ENCODE assay signal across 12 cellular contexts in the genomic region with DNA sequence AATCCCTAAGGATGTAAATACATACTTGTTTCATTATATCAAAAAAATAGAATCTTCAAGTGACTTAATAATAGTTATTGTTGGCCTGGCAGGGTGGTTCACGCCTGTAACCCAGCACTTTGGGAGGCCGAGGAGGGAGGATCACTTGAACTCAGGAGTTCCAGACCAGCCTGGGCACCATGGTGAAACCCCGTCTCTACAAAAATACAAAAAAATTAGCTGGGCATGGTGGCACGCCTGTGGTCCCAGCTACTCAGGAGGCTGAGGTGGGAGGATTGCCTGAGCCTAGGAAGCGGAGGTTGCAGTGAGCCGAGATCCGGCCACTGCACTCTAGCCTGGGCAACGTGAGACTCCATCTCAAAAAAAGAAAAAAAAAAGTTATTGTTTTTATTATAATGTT. TPM values are rescaled to one million over a fixed set of nuclear protein-coding genes. Genes with fewer than 3 reads are reported as not detected.
DNase-seq lines count a peak whose midpoint lies in the region; ATAC-seq, FAIRE-seq and TF ChIP-seq lines count a peak whose summit lies in the region.
"Had no signal": no experiment of that assay in that cellular context is flagged by ENCODE, and none has a peak within 500 bp of the region (broad histone marks: within the 10 kb centered on the region; RNA-seq: fewer than 3 reads in every experiment).

No MANE protein-coding gene starts in this region.

- no peaks in the 10 kb centered on the region for H3K9me3 ChIP-seq in iPS-20b (ENCODE audit: insufficient read depth, low read depth, low read length)
- H3K9me3 ChIP-seq: gastroesophageal sphincter had no signal

- H3K4me3 Mint-ChIP-seq in activated T-cell treated with anti-CD3 and anti-CD28 coated beads, Interleukin-2, amount 50 U/mL, for 72 hours: peak overlapping the region; percentile 97 to 100
- H3K4me3 Mint-ChIP-seq in activated CD4-positive, alpha-beta memory T cell treated with anti-CD3 and anti-CD28 coated beads, Interleukin-2, amount 10 ng/mL, durations not matched to agents 7 days and 5 days: peak overlapping the region; percentile 95
- peak overlapping the region; percentile 80 to 92 for H3K4me3 Mint-ChIP-seq in stimulated activated naive CD8-positive, alpha-beta T cell treated with anti-CD3 and anti-CD28 coated beads, Interleukin-15, amount 100 ng/mL, for 72 hours

- no peak for DNase-seq in activated T-cell treated with anti-CD3 and anti-CD28 coated beads, Interleukin-2, amount 50 U/mL, for 72 hours
- DNase-seq in activated T-cell treated with anti-CD3 and anti-CD28 coated beads for 4 hours (no peak), H54 (ENCODE audit: insufficient read length, low spot score) (no peak), NOMO-1 treated with DMSO at 0.1 percent for 48 hours (lab: John Stamatoyannopoulos, UW; ENCODE audit: unreplicated experiment) (no peak)
- DNase-seq in activated CD4-positive, alpha-beta memory T cell treated with anti-CD3 and anti-CD28 coated beads, Interleukin-2, amount 10 ng/mL, durations not matched to agents 7 days and 5 days: no peak
- no peak for DNase-seq in stimulated activated naive CD8-positive, alpha-beta T cell treated with anti-CD3 and anti-CD28 coated beads, Interleukin-15, amount 100 ng/mL, for 72 hours
- DNase-seq: C1 segment of cervical spinal cord, NCI-H82, retina had no signal

- no peak for ATAC-seq in activated T-cell treated with anti-CD3 and anti-CD28 coated beads, Interleukin-2, amount 50 U/mL, for 72 hours (replicated peaks in 1 of 2)
- no peak for ATAC-seq in stimulated activated naive CD8-positive, alpha-beta T cell treated with anti-CD3 and anti-CD28 coated beads, Interleukin-15, amount 100 ng/mL, for 72 hours
- no peak for ATAC-seq in GM21723 (IDR thresholded peaks at IDR 0.05; ENCODE audit: unreplicated experiment)
- ATAC-seq: gastroesophageal sphincter had no signal

- H3K36me3 ChIP-seq in iPS-20b (ENCODE audit: insufficient read depth, low read depth, low read length): no peaks in the 10 kb centered on the region
- H3K36me3 ChIP-seq: gastroesophageal sphincter had no signal

- no peak for FAIRE-seq in H54 (lab: Jason Lieb, UNC)

- no peaks in the 10 kb centered on the region for H3K27me3 Mint-ChIP-seq in activated T-cell treated with anti-CD3 and anti-CD28 coated beads, Interleukin-2, amount 50 U/mL, for 72 hours (ENCODE audit: low read depth)
- no peaks in the 10 kb centered on the region for H3K27me3 Mint-ChIP-seq in activated CD4-positive, alpha-beta memory T cell treated with anti-CD3 and anti-CD28 coated beads, Interleukin-2, amount 10 ng/mL, durations not matched to agents 7 days and 5 days
- no peaks in the 10 kb centered on the region for H3K27me3 Mint-ChIP-seq in stimulated activated naive CD8-positive, alpha-beta T cell treated with anti-CD3 and anti-CD28 coated beads, Interleukin-15, amount 100 ng/mL, for 72 hours

- H3K4me1 Mint-ChIP-seq in activated T-cell treated with anti-CD3 and anti-CD28 coated beads, Interleukin-2, amount 50 U/mL, for 72 hours (ENCODE audit: low read depth): peaks cover 75% of the 10 kb centered on the region
- H3K4me1 Mint-ChIP-seq in activated CD4-positive, alpha-beta memory T cell treated with anti-CD3 and anti-CD28 coated beads, Interleukin-2, amount 10 ng/mL, durations not matched to agents 7 days and 5 days: peaks cover 59% of the 10 kb centered on the region
- H3K4me1 Mint-ChIP-seq in stimulated activated naive CD8-positive, alpha-beta T cell treated with anti-CD3 and anti-CD28 coated beads, Interleukin-15, amount 100 ng/mL, for 72 hours: peaks cover 61% of the 10 kb centered on the region

- H3K4me3 ChIP-seq in iPS-20b (ENCODE audit: low read length): peak overlapping the region; percentile 98; the same call in 1 of the 2 replicates

- peak overlapping the region; percentile 67 for H3K27ac Mint-ChIP-seq in activated T-cell treated with anti-CD3 and anti-CD28 coated beads, Interleukin-2, amount 50 U/mL, for 72 hours
- peak overlapping the region; percentile 100 for H3K27ac Mint-ChIP-seq in activated CD4-positive, alpha-beta memory T cell treated with anti-CD3 and anti-CD28 coated beads, Interleukin-2, amount 10 ng/mL, durations not matched to agents 7 days and 5 days
- peak overlapping the region in 1 of 2 donors; percentile 80 for H3K27ac Mint-ChIP-seq in stimulated activated naive CD8-positive, alpha-beta T cell treated with anti-CD3 and anti-CD28 coated beads, Interleukin-15, amount 100 ng/mL, for 72 hours

- POLR2A ChIA-PET in activated CD4-positive, alpha-beta memory T cell treated with anti-CD3 and anti-CD28 coated beads, Interleukin-2, amount 10 ng/mL, durations not matched to agents 7 days and 5 days (lab: Charles Lee): interaction anchor here (0.7 to 1.1 kb wide), 2 partner anchors 11 to 205 kb away, joined by 3 read pairs; partner anchors contain the start of gene MON2

- H3K9ac ChIP-seq in iPS-20b (ENCODE audit: low read depth, low read length): no peak overlapping the region

- no peaks in the 10 kb centered on the region for H3K27me3 ChIP-seq in iPS-20b (ENCODE audit: insufficient read depth, low read length)
- H3K27me3 ChIP-seq: gastroesophageal sphincter had no signal

- H3K27ac ChIP-seq in iPS-20b (ENCODE audit: low read length): no peak overlapping the region

- CTCF ChIA-PET in activated CD4-positive, alpha-beta memory T cell treated with anti-CD3 and anti-CD28 coated beads, Interleukin-2, amount 10 ng/mL, durations not matched to agents 7 days and 5 days (lab: Charles Lee): no interaction called here

- no peak for TF ChIP-seq POLR2A in H54 (IDR thresholded peaks at IDR 0.05; ENCODE audit: low read depth, low read length)

- peaks cover 8% of the 10 kb centered on the region for H3K4me1 ChIP-seq in iPS-20b (ENCODE audit: insufficient read depth, low read length)

- H3K36me3 Mint-ChIP-seq in activated T-cell treated with anti-CD3 and anti-CD28 coated beads, Interleukin-2, amount 50 U/mL, for 72 hours (ENCODE audit: insufficient read depth in 2 of 2): peaks cover 5 to 9% of the 10 kb centered on the region in 2 donors
- H3K36me3 Mint-ChIP-seq in activated CD4-positive, alpha-beta memory T cell treated with anti-CD3 and anti-CD28 coated beads, Interleukin-2, amount 10 ng/mL, durations not matched to agents 7 days and 5 days (ENCODE audit: low read depth): peaks cover 51% of the 10 kb centered on the region

- no peaks in the 10 kb centered on the region for H3K9me3 Mint-ChIP-seq in activated T-cell treated with anti-CD3 and anti-CD28 coated beads, Interleukin-2, amount 50 U/mL, for 72 hours
- no peaks in the 10 kb centered on the region for H3K9me3 Mint-ChIP-seq in activated CD4-positive, alpha-beta memory T cell treated with anti-CD3 and anti-CD28 coated beads, Interleukin-2, amount 10 ng/mL, durations not matched to agents 7 days and 5 days
- no peaks in the 10 kb centered on the region for H3K9me3 Mint-ChIP-seq in stimulated activated naive CD8-positive, alpha-beta T cell treated with anti-CD3 and anti-CD28 coated beads, Interleukin-15, amount 100 ng/mL, for 72 hours

RNA-seq across cellular contexts. Expression of gene USP15, which starts 1.7 kb away (rescaled TPM):
- 10 to 100 TPM; 94.0 to 97.7 TPM for total RNA-seq in activated T-cell treated with anti-CD3 and anti-CD28 coated beads, Interleukin-2, amount 50 U/mL, for 72 hours
- total RNA-seq in activated CD4-positive, alpha-beta memory T cell treated with anti-CD3 and anti-CD28 coated beads, Interleukin-2, amount 10 ng/mL, durations not matched to agents 7 days and 5 days: 100 to 1,000 TPM; 134 to 161 TPM
